Comparison of ENCODE assay signal across 18 cellular contexts in genomic region chr20:40776702-40777457, GRCh38.
DNase-seq lines count a peak whose midpoint lies in the region; ATAC-seq and TF ChIP-seq lines count a peak whose summit lies in the region.
"Had no signal": no experiment of that assay in that cellular context is flagged by ENCODE, and none has a peak within 500 bp of the region (broad histone marks: within the 10 kb centered on the region; RNA-seq: fewer than 3 reads in every experiment).

No MANE protein-coding gene starts in this region.

- no peaks in the 10 kb centered on the region for H3K36me3 ChIP-seq in GM23338 (ENCODE audit: insufficient read depth)
- no peaks in the 10 kb centered on the region for H3K36me3 ChIP-seq in SK-N-MC (ENCODE audit: insufficient read depth, low read length)
- no peaks in the 10 kb centered on the region for H3K36me3 ChIP-seq in thoracic aorta

- H3K27me3 Mint-ChIP-seq in GM23338 (ENCODE audit: insufficient read depth, low read depth, poor library complexity): no peaks in the 10 kb centered on the region
- no peaks in the 10 kb centered on the region for H3K27me3 Mint-ChIP-seq in T-helper 17 cell

- no peaks in the 10 kb centered on the region for H3K79me2 ChIP-seq in GM23338 (replicated peaks; ENCODE audit: insufficient read depth)

- no peaks in the 10 kb centered on the region for H3K9me3 ChIP-seq in SK-N-MC (ENCODE audit: low read depth, low read length)
- H3K9me3 ChIP-seq in thoracic aorta: no peaks in the 10 kb centered on the region
- H3K9me3 ChIP-seq in T-helper 17 cell (ENCODE audit: control insufficient read depth, low read length, poor library complexity, severe bottlenecking): no peaks in the 10 kb centered on the region

- no peak overlapping the region for H3K4me3 ChIP-seq in GM23338
- H3K4me3 ChIP-seq in SK-N-MC: peak overlapping the region; percentile 42
- no peak overlapping the region for H3K4me3 ChIP-seq in thoracic aorta
- H3K4me3 ChIP-seq: GM12878 had no signal

- H3K27ac ChIP-seq in GM23338 (ENCODE audit: low read depth) (no peak overlapping the region), SK-N-MC (peak overlapping the region; percentile 28; the same call in 1 of the 2 replicates), thoracic aorta (peak overlapping the region; percentile 31 to 58), RWPE1 (no peak overlapping the region)

- H3K27me3 ChIP-seq in GM23338 (ENCODE audit: insufficient read depth) (no peaks in the 10 kb centered on the region), thoracic aorta (replicated peaks; ENCODE audit: insufficient read depth) (no peaks in the 10 kb centered on the region)

- H4K20me1 ChIP-seq in GM23338 (replicated peaks; ENCODE audit: insufficient read depth): no peaks in the 10 kb centered on the region; the same call in 1 of the 2 replicates

- ATAC-seq in GM23338: peak; percentile 72
- ATAC-seq in thoracic aorta (ENCODE audit: insufficient number of reproducible peaks, low FRiP score, low read depth): no peak
- ATAC-seq in T-helper 17 cell: no peak
- ATAC-seq: CD8-positive, alpha-beta T cell; GM12878; Panc1 had no signal

- no peaks in the 10 kb centered on the region for H3K9me3 Mint-ChIP-seq in GM23338
- H3K9me3 Mint-ChIP-seq: CD8-positive, alpha-beta T cell had no signal

- H3K4me1 ChIP-seq in GM23338 (ENCODE audit: insufficient read depth) (no peaks in the 10 kb centered on the region; the same call in 1 of the 2 replicates), thoracic aorta (ENCODE audit: control insufficient read depth in 1 of 2, low read depth in 2 of 2) (peaks cover 5 to 29% of the 10 kb centered on the region in 2 donors)

- H3K4me1 Mint-ChIP-seq in GM23338 (peaks cover 6% of the 10 kb centered on the region; the same call in 2 of the 3 replicates), T-helper 17 cell (peaks cover 11% of the 10 kb centered on the region)

- TF ChIP-seq CTCF in GM23338 (conservative IDR thresholded peaks at IDR 0.05; ENCODE audit: low read depth in 2 of 2): no peak
- no peak for TF ChIP-seq CTCF in thoracic aorta (IDR thresholded peaks at IDR 0.05)
- TF ChIP-seq CTCF in RWPE1 (conservative IDR thresholded peaks at IDR 0.05; ENCODE audit: low read depth): no peak

- H3K9me2 ChIP-seq in GM23338 (ENCODE audit: insufficient read depth): no peaks in the 10 kb centered on the region

- no peak overlapping the region for H3K9ac ChIP-seq in SK-N-MC (ENCODE audit: insufficient read length)

- CTCF ChIA-PET in RWPE1 (lab: Yijun Ruan, JAX): interaction anchor here (0.5 to 1.4 kb wide), 5 partner anchors 31 to 615 kb away, joined by 3 to 6 read pairs (median 3); no protein-coding TSS in a partner anchor

- H2AFZ ChIP-seq in GM23338: no peak overlapping the region

- POLR2A ChIA-PET in RWPE1 (lab: Yijun Ruan, JAX; ENCODE audit: low non-redundant PET): no interaction called here

- no peak overlapping the region for H3K4me2 ChIP-seq in GM23338

- DNase-seq in GM23338 (ENCODE audit: low spot score): no peak
- peak; percentile 55 for DNase-seq in SK-N-MC (ENCODE audit: low read depth, low spot score)
- peak; percentile 31 for DNase-seq in iPS-NIHi7 (ENCODE audit: extremely low spot score)
- no peak for DNase-seq in thoracic aorta (ENCODE audit: low spot score)
- DNase-seq in RWPE1 (ENCODE audit: low spot score): no peak
- no peak for DNase-seq in T-helper 17 cell
- DNase-seq in mesenteric fat pad (ENCODE audit: low spot score): no peak
- DNase-seq: DMS79 treated with DMSO at 0.1 percent for 48 hours, GOT3, NCI-H1417 treated with DMSO at 0.1 percent for 48 hours, NCI-H1930, NCI-H2171, NCI-H510A treated with DMSO at 0.1 percent for 48 hours, NCI-H82, SHP77 treated with DMSO at 0.1 percent for 48 hours had no signal

- H3F3A ChIP-seq in GM23338 (replicated peaks; ENCODE audit: low read depth): no peaks in the 10 kb centered on the region

- H3K36me3 Mint-ChIP-seq in GM23338 (ENCODE audit: low read depth) (no peaks in the 10 kb centered on the region), T-helper 17 cell (ENCODE audit: low read depth) (no peaks in the 10 kb centered on the region)
- H3K36me3 Mint-ChIP-seq: CD8-positive, alpha-beta T cell had no signal

- H3K27ac Mint-ChIP-seq in GM23338: no peak overlapping the region
- H3K27ac Mint-ChIP-seq in T-helper 17 cell: no peak overlapping the region
- H3K27ac Mint-ChIP-seq: CD8-positive, alpha-beta T cell had no signal

- H3K4me3 Mint-ChIP-seq in GM23338 (no peak overlapping the region), T-helper 17 cell (no peak overlapping the region)
- H3K4me3 Mint-ChIP-seq: CD8-positive, alpha-beta T cell had no signal

TF ChIP-seq in GM23338, 12 proteins besides CTCF, POLR2A, EP300 and RAD21 (continues in another document):
- TF ChIP-seq EZH2 (IDR thresholded peaks at IDR 0.05; ENCODE audit: low read depth, unreplicated experiment) (no peak), STAT1 (IDR thresholded peaks at IDR 0.05; ENCODE audit: unreplicated experiment) (no peak)
- TF ChIP-seq, protein P1, sequence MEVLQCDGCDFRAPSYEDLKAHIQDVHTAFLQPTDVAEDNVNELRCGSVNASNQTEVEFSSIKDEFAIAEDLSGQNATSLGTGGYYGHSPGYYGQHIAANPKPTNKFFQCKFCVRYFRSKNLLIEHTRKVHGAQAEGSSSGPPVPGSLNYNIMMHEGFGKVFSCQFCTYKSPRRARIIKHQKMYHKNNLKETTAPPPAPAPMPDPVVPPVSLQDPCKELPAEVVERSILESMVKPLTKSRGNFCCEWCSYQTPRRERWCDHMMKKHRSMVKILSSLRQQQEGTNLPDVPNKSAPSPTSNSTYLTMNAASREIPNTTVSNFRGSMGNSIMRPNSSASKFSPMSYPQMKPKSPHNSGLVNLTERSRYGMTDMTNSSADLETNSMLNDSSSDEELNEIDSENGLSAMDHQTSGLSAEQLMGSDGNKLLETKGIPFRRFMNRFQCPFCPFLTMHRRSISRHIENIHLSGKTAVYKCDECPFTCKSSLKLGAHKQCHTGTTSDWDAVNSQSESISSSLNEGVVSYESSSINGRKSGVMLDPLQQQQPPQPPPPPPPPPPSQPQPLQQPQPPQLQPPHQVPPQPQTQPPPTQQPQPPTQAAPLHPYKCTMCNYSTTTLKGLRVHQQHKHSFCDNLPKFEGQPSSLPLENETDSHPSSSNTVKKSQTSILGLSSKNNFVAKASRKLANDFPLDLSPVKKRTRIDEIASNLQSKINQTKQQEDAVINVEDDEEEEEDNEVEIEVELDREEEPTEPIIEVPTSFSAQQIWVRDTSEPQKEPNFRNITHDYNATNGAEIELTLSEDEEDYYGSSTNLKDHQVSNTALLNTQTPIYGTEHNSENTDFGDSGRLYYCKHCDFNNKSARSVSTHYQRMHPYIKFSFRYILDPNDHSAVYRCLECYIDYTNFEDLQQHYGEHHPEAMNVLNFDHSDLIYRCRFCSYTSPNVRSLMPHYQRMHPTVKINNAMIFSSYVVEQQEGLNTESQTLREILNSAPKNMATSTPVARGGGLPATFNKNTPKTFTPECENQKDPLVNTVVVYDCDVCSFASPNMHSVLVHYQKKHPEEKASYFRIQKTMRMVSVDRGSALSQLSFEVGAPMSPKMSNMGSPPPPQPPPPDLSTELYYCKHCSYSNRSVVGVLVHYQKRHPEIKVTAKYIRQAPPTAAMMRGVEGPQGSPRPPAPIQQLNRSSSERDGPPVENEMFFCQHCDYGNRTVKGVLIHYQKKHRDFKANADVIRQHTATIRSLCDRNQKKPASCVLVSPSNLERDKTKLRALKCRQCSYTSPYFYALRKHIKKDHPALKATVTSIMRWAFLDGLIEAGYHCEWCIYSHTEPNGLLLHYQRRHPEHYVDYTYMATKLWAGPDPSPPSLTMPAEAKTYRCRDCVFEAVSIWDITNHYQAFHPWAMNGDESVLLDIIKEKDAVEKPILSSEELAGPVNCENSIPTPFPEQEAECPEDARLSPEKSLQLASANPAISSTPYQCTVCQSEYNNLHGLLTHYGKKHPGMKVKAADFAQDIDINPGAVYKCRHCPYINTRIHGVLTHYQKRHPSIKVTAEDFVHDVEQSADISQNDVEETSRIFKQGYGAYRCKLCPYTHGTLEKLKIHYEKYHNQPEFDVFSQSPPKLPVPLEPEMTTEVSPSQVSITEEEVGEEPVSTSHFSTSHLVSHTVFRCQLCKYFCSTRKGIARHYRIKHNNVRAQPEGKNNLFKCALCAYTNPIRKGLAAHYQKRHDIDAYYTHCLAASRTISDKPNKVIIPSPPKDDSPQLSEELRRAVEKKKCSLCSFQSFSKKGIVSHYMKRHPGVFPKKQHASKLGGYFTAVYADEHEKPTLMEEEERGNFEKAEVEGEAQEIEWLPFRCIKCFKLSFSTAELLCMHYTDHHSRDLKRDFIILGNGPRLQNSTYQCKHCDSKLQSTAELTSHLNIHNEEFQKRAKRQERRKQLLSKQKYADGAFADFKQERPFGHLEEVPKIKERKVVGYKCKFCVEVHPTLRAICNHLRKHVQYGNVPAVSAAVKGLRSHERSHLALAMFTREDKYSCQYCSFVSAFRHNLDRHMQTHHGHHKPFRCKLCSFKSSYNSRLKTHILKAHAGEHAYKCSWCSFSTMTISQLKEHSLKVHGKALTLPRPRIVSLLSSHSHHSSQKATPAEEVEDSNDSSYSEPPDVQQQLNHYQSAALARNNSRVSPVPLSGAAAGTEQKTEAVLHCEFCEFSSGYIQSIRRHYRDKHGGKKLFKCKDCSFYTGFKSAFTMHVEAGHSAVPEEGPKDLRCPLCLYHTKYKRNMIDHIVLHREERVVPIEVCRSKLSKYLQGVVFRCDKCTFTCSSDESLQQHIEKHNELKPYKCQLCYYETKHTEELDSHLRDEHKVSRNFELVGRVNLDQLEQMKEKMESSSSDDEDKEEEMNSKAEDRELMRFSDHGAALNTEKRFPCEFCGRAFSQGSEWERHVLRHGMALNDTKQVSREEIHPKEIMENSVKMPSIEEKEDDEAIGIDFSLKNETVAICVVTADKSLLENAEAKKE (CRISPR knock-in tag; IDR thresholded peaks at IDR 0.05): no peak

Comparison
In these comparisons a context has a peak if more than half of its experiments do, and no peak if none do; other contexts are left out.
1. DNase-seq: peak in SK-N-MC (single experiment) and iPS-NIHi7 (single experiment); none in GM23338 (single experiment), thoracic aorta (single experiment), RWPE1 (single experiment), T-helper 17 cell (0 of 3) and mesenteric fat pad (single experiment).
2. H3K27ac ChIP-seq: peak in SK-N-MC (single experiment) and thoracic aorta (2 of 2); none in GM23338 (single experiment) and RWPE1 (single experiment).